11 cellular contexts compared by ENCODE assay signal in the genomic region with DNA sequence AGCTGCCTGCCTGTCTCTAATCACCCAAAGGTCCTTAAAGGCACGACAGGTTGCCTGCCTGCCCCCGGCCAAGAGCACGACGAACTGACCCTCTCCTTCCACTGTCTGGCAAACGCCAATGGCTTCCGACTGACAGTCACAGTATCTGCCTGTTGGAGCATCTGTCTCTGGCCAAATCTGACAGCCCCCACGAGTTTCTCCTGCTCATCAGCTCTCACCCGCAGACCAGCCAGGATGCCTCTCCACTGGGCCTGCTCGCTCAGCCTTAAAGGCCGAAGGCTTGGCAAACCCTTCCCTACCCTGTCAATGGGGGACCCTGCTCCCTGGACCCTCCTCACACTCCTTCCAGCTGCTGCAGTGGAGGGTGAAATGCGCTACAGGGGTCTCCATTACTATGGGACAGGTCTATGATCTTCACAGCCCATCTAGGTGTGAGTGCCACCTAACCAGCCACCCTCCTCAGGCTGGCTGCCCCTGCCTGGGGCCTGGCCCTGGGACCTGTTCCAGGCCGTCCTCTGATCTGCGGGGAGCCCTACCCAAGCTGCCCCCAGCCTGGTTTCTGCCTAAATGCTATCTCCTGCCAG. TPM values are rescaled to one million over a fixed set of nuclear protein-coding genes. Genes with fewer than 3 reads are reported as not detected.
DNase-seq lines count a peak whose midpoint lies in the region; ATAC-seq and TF ChIP-seq lines count a peak whose summit lies in the region.
"Had no signal": no experiment of that assay in that cellular context is flagged by ENCODE, and none has a peak within 500 bp of the region (broad histone marks: within the 10 kb centered on the region; RNA-seq: fewer than 3 reads in every experiment).

No MANE protein-coding gene starts in this region.

- H3K4me1 Mint-ChIP-seq in T-helper 17 cell: peaks cover 21% of the 10 kb centered on the region
- H3K4me1 Mint-ChIP-seq in glutamatergic neuron (ENCODE audit: low read depth, unreplicated experiment): peaks cover 7% of the 10 kb centered on the region
- H3K4me1 Mint-ChIP-seq in stimulated activated memory B cell treated with anti-CD40 and anti-IgM and Interleukin-4, amounts not matched to agents 10 μg/mL and 1 μg/mL and 100 μg/mL, for 72 hours: peaks cover 56% of the 10 kb centered on the region

- no peak for DNase-seq in activated CD4-positive, CD25-positive, alpha-beta regulatory T cell (lab: John Stamatoyannopoulos, UW)
- DNase-seq in T-helper 17 cell (no peak), glutamatergic neuron (no peak), CD1c-positive myeloid dendritic cell (ENCODE audit: extremely low spot score) (no peak)
- DNase-seq: body of pancreas, sigmoid colon had no signal

- peak overlapping the region; percentile 54 for H3K27ac Mint-ChIP-seq in T-helper 17 cell
- H3K27ac Mint-ChIP-seq in glutamatergic neuron (ENCODE audit: unreplicated experiment): peak overlapping the region; percentile 77
- peak overlapping the region; percentile 20 for H3K27ac Mint-ChIP-seq in stimulated activated memory B cell treated with anti-CD40 and anti-IgM and Interleukin-4, amounts not matched to agents 10 μg/mL and 1 μg/mL and 100 μg/mL, for 72 hours

- H3K9me3 ChIP-seq in T-helper 17 cell (ENCODE audit: control insufficient read depth, low read length, poor library complexity, severe bottlenecking): no peaks in the 10 kb centered on the region
- H3K9me3 ChIP-seq: body of pancreas, sigmoid colon had no signal

- TF ChIP-seq CTCF in glutamatergic neuron (IDR thresholded peaks at IDR 0.05; ENCODE audit: partially characterized antibody, unreplicated experiment): no peak

- H3K4me3 Mint-ChIP-seq in T-helper 17 cell (peak overlapping the region; percentile 36), glutamatergic neuron (ENCODE audit: unreplicated experiment) (peak overlapping the region; percentile 16)
- H3K4me3 Mint-ChIP-seq in stimulated activated memory B cell treated with anti-CD40 and anti-IgM and Interleukin-4, amounts not matched to agents 10 μg/mL and 1 μg/mL and 100 μg/mL, for 72 hours: no peak overlapping the region

- H3K27me3 Mint-ChIP-seq in T-helper 17 cell (no peaks in the 10 kb centered on the region), glutamatergic neuron (ENCODE audit: unreplicated experiment) (peaks cover 9% of the 10 kb centered on the region)
- no peaks in the 10 kb centered on the region for H3K27me3 Mint-ChIP-seq in stimulated activated memory B cell treated with anti-CD40 and anti-IgM and Interleukin-4, amounts not matched to agents 10 μg/mL and 1 μg/mL and 100 μg/mL, for 72 hours

- H3K36me3 Mint-ChIP-seq in T-helper 17 cell (ENCODE audit: low read depth) (peaks cover 3% of the 10 kb centered on the region), glutamatergic neuron (ENCODE audit: unreplicated experiment) (no peaks in the 10 kb centered on the region)
- H3K36me3 Mint-ChIP-seq in stimulated activated memory B cell treated with anti-CD40 and anti-IgM and Interleukin-4, amounts not matched to agents 10 μg/mL and 1 μg/mL and 100 μg/mL, for 72 hours: peaks cover 51% of the 10 kb centered on the region

- peaks cover 4% of the 10 kb centered on the region for H3K9me3 Mint-ChIP-seq in glutamatergic neuron (ENCODE audit: unreplicated experiment)
- H3K9me3 Mint-ChIP-seq in stimulated activated memory B cell treated with anti-CD40 and anti-IgM and Interleukin-4, amounts not matched to agents 10 μg/mL and 1 μg/mL and 100 μg/mL, for 72 hours: no peaks in the 10 kb centered on the region

- ATAC-seq in activated CD4-positive, CD25-positive, alpha-beta regulatory T cell treated with anti-CD3 and anti-CD28 coated beads, Interleukin-2, amount 50 U/mL, for 24 hours: peak; percentile 2 to 3
- ATAC-seq in T-helper 17 cell (no peak), GM19035 (IDR thresholded peaks at IDR 0.05; ENCODE audit: unreplicated experiment) (no peak), GM18909 (IDR thresholded peaks at IDR 0.05; ENCODE audit: poor library complexity, unreplicated experiment) (no peak)
- no peak for ATAC-seq in stimulated activated memory B cell treated with anti-CD40 and anti-IgM and Interleukin-4, amounts not matched to agents 10 μg/mL and 1 μg/mL and 100 μg/mL, for 72 hours
- ATAC-seq: body of pancreas had no signal

RNA-seq across cellular contexts. Expression of a gene that starts 0.9 kb away (rescaled TPM):
- 1 to 10 TPM; 3.1 to 3.6 TPM for total RNA-seq in T-helper 17 cell
- 1.5 TPM for total RNA-seq in glutamatergic neuron (ENCODE audit: unreplicated experiment)
- total RNA-seq: sigmoid colon had no signal

RNA-seq across cellular contexts. Expression of a gene that starts 5.0 kb away (rescaled TPM):
- total RNA-seq in T-helper 17 cell: 1,000 to 10,000 TPM; 2,478 to 2,506 TPM
- 1,011 TPM for total RNA-seq in glutamatergic neuron (ENCODE audit: unreplicated experiment)

RNA-seq across cellular contexts. Expression of a gene that starts 5.4 kb away (rescaled TPM):
- 10 to 100 TPM; 11.9 to 12.6 TPM for total RNA-seq in T-helper 17 cell
- 146 TPM for total RNA-seq in glutamatergic neuron (ENCODE audit: unreplicated experiment)

RNA-seq across cellular contexts. Expression of a gene that starts 7.4 kb away (rescaled TPM):
- total RNA-seq in T-helper 17 cell (not detected), glutamatergic neuron (ENCODE audit: unreplicated experiment) (not detected)
- total RNA-seq: body of pancreas; sigmoid colon; T-helper 1 cell treated with Interleukin-12 subunit alpha and Interleukin-12 subunit beta and Interleukin-4 antibody, amounts not matched to agents 30 ng/mL and 1 ng/mL, for 36 hours had no signal

RNA-seq across cellular contexts. Expression of a gene that starts 23.2 kb away (rescaled TPM):
- total RNA-seq in T-helper 17 cell (10 to 100 TPM; 29.7 to 38.2 TPM), glutamatergic neuron (ENCODE audit: unreplicated experiment) (2.9 TPM)

Comparison
In these comparisons a context has a peak if more than half of its experiments do, and no peak if none do; other contexts are left out.
1. ATAC-seq: peak in activated CD4-positive, CD25-positive, alpha-beta regulatory T cell treated with anti-CD3 and anti-CD28 coated beads, Interleukin-2, amount 50 U/mL, for 24 hours (2 of 2); none in T-helper 17 cell (single experiment), stimulated activated memory B cell treated with anti-CD40 and anti-IgM and Interleukin-4, amounts not matched to agents 10 μg/mL and 1 μg/mL and 100 μg/mL, for 72 hours (single experiment), GM19035 (single experiment) and GM18909 (single experiment).
2. H3K27ac Mint-ChIP-seq: peak in every context shown above with its lines; median percentile 77 in glutamatergic neuron; 54 in T-helper 17 cell; 20 in stimulated activated memory B cell treated with anti-CD40 and anti-IgM and Interleukin-4, amounts not matched to agents 10 μg/mL and 1 μg/mL and 100 μg/mL, for 72 hours.
3. RNA of a gene that starts 5.4 kb away (total RNA-seq): 146 TPM in glutamatergic neuron (single experiment); 11.9 to 12.6 TPM in T-helper 17 cell; every median in the first group is over 10 times any median in the second.